Comparison of ENCODE assay signal across 11 cellular contexts in genomic region chr20:62627901-62628612, GRCh38. TPM values are rescaled to one million over a fixed set of nuclear protein-coding genes. Genes with fewer than 3 reads are reported as not detected.
DNase-seq lines count a peak whose midpoint lies in the region; ATAC-seq, FAIRE-seq and TF ChIP-seq lines count a peak whose summit lies in the region.
"Had no signal": no experiment of that assay in that cellular context is flagged by ENCODE, and none has a peak within 500 bp of the region (broad histone marks: within the 10 kb centered on the region; RNA-seq: fewer than 3 reads in every experiment).

No MANE protein-coding gene starts in this region.

- no peaks in the 10 kb centered on the region for H3K9me3 ChIP-seq in astrocyte (ENCODE audit: insufficient read depth, low read depth, low read length)
- no peaks in the 10 kb centered on the region for H3K9me3 ChIP-seq in Caco-2

- peaks cover 5% of the 10 kb centered on the region for H3K27me3 ChIP-seq in astrocyte (ENCODE audit: insufficient read depth, low read length)
- no peaks in the 10 kb centered on the region for H3K27me3 ChIP-seq in Caco-2 (replicated peaks; ENCODE audit: control insufficient read depth, insufficient read depth, low read length)

- no peak overlapping the region for H3K4me3 Mint-ChIP-seq in astrocyte (ENCODE audit: unreplicated experiment)
- H3K4me3 Mint-ChIP-seq in nephron, result no peak overlapping the region
- no peak overlapping the region for H3K4me3 Mint-ChIP-seq in Caco-2 (ENCODE audit: unreplicated experiment)
- H3K4me3 Mint-ChIP-seq in glutamatergic neuron (ENCODE audit: unreplicated experiment), result no peak overlapping the region
- H3K4me3 Mint-ChIP-seq: immature natural killer cell had no signal

- intact Hi-C loops in Caco-2 (cut with micrococcal nuclease; ENCODE audit: unreplicated experiment), result no loop called here

- H3K4me1 ChIP-seq in astrocyte (ENCODE audit: insufficient read depth, low read length), result peaks cover 16% of the 10 kb centered on the region
- H3K4me1 ChIP-seq in Caco-2, result peaks cover 18% of the 10 kb centered on the region

- no peaks in the 10 kb centered on the region for H3K9me3 Mint-ChIP-seq in astrocyte (ENCODE audit: unreplicated experiment)
- no peaks in the 10 kb centered on the region for H3K9me3 Mint-ChIP-seq in nephron
- no peaks in the 10 kb centered on the region for H3K9me3 Mint-ChIP-seq in Caco-2 (ENCODE audit: unreplicated experiment)
- H3K9me3 Mint-ChIP-seq in glutamatergic neuron (ENCODE audit: unreplicated experiment), result peaks cover 2% of the 10 kb centered on the region
- H3K9me3 Mint-ChIP-seq: immature natural killer cell had no signal

- H3K36me3 ChIP-seq in astrocyte (ENCODE audit: insufficient read depth, low read length), result no peaks in the 10 kb centered on the region
- H3K36me3 ChIP-seq in Caco-2 (ENCODE audit: control insufficient read depth, insufficient read depth, low read length), result no peaks in the 10 kb centered on the region

- CTCF ChIA-PET in GM10248 (lab: Yijun Ruan, JAX) (interaction anchor here (1.1 to 2.5 kb wide), 4 partner anchors 10 to 327 kb away, joined by 3 to 15 read pairs (median 4); partner anchors contain the start of gene SLCO4A1), Caco-2 (lab: Charles Lee) (interaction anchor here (0.6 to 1.0 kb wide), 2 partner anchors 15 to 377 kb away, joined by 4 to 9 read pairs; no protein-coding TSS in a partner anchor)

- ATAC-seq in HG03432 (IDR thresholded peaks at IDR 0.05; ENCODE audit: unreplicated experiment), result peak; percentile 32
- ATAC-seq in GM21367 (IDR thresholded peaks at IDR 0.05; ENCODE audit: unreplicated experiment), result no peak

- DNase-seq in GM10248 (ENCODE audit: extremely low spot score) (peak; percentile 56), astrocyte (ENCODE audit: low read depth) (peak; percentile 49), Caco-2 (no peak), glutamatergic neuron (no peak)
- no peak for DNase-seq in stimulated activated CD4-positive, alpha-beta T cell treated with anti-CD3 and anti-CD28 coated beads, Interleukin-4, amount 100 ng/mL, for 24 hours
- DNase-seq: NCI-H1930 had no signal

- H3K27me3 Mint-ChIP-seq in astrocyte (ENCODE audit: low read depth, unreplicated experiment) (peaks cover 21% of the 10 kb centered on the region), nephron (ENCODE audit: low read depth) (peaks cover 10% of the 10 kb centered on the region), Caco-2 (ENCODE audit: insufficient read depth, unreplicated experiment) (no peaks in the 10 kb centered on the region), glutamatergic neuron (ENCODE audit: unreplicated experiment) (no peaks in the 10 kb centered on the region)

- H3K27ac ChIP-seq in astrocyte (ENCODE audit: low read depth, low read length), result no peak overlapping the region
- H3K27ac ChIP-seq: coronary artery had no signal

- H2AFZ ChIP-seq in astrocyte (ENCODE audit: low read depth, low read length), result no peak overlapping the region

- no peaks in the 10 kb centered on the region for H4K20me1 ChIP-seq in astrocyte (ENCODE audit: insufficient read depth, low read length)

- no peak overlapping the region for H3K9ac ChIP-seq in astrocyte (ENCODE audit: low read length)

- H3K4me3 ChIP-seq in astrocyte (ENCODE audit: insufficient read depth, low read depth, low read length) (no peak overlapping the region), Caco-2 (ENCODE audit: low read depth, low read length) (no peak overlapping the region)
- H3K4me3 ChIP-seq: coronary artery had no signal

- H3K36me3 Mint-ChIP-seq in astrocyte (ENCODE audit: low read depth, unreplicated experiment) (no peaks in the 10 kb centered on the region), nephron (ENCODE audit: low read depth) (no peaks in the 10 kb centered on the region), Caco-2 (ENCODE audit: insufficient read depth, unreplicated experiment) (peaks cover 7% of the 10 kb centered on the region), glutamatergic neuron (ENCODE audit: unreplicated experiment) (no peaks in the 10 kb centered on the region)
- H3K36me3 Mint-ChIP-seq: immature natural killer cell had no signal

- no TSS peak for BruUV-seq in Caco-2 (replicated peaks; lab: Mats Ljungman, UMichigan)

- H3K4me1 Mint-ChIP-seq in astrocyte (ENCODE audit: low read depth, unreplicated experiment) (peaks cover 8% of the 10 kb centered on the region), nephron (peaks cover 23% of the 10 kb centered on the region), Caco-2 (ENCODE audit: low read depth, unreplicated experiment) (peaks cover 16% of the 10 kb centered on the region), glutamatergic neuron (ENCODE audit: low read depth, unreplicated experiment) (peaks cover 11% of the 10 kb centered on the region)

- no peak overlapping the region for H3K4me2 ChIP-seq in astrocyte (ENCODE audit: low read length)

- POLR2A ChIA-PET in GM10248 (lab: Yijun Ruan, JAX), result no interaction called here
- POLR2A ChIA-PET in Caco-2 (lab: Charles Lee), result no interaction called here

- H3K27ac Mint-ChIP-seq in astrocyte (ENCODE audit: unreplicated experiment) (no peak overlapping the region), nephron (peak overlapping the region in 2 of 3 experiments; percentile 79 to 89), Caco-2 (ENCODE audit: unreplicated experiment) (no peak overlapping the region), glutamatergic neuron (ENCODE audit: unreplicated experiment) (no peak overlapping the region)

- FAIRE-seq in astrocyte (lab: Jason Lieb, UNC), result no peak

- H3K79me2 ChIP-seq in astrocyte (ENCODE audit: insufficient read depth, low read length), result no peaks in the 10 kb centered on the region

- TF ChIP-seq CTCF in GM10248 (IDR thresholded peaks at IDR 0.05; ENCODE audit: control extremely low read depth, extremely low read depth, low read depth, missing control alignments) (no peak), astrocyte (IDR thresholded peaks at IDR 0.05; ENCODE audit: insufficient read depth, low read depth, low read length) (no peak), nephron (IDR thresholded peaks at IDR 0.05; ENCODE audit: unreplicated experiment in 3 of 3) (no peak), Caco-2 (IDR thresholded peaks at IDR 0.05; ENCODE audit: insufficient read depth in 1 of 2, low read depth in 1 of 2, low read length in 1 of 2, severe bottlenecking in 1 of 2, unreplicated experiment in 1 of 2) (peak in 1 of 2 experiments; percentile 2), glutamatergic neuron (IDR thresholded peaks at IDR 0.05; ENCODE audit: partially characterized antibody, unreplicated experiment) (no peak)

RNA-seq across cellular contexts. Expression of gene SLCO4A1, which starts 14.2 kb away (rescaled TPM):
- total RNA-seq in astrocyte (0.43 TPM in 1 of 2 replicates, not detected in the other), Caco-2 (2022) (18.7 and 23.6 TPM in 2 replicates), glutamatergic neuron (ENCODE audit: unreplicated experiment) (26.5 TPM)

Comparison
In these comparisons a context has a peak if more than half of its experiments do, and no peak if none do; other contexts are left out.
1. DNase-seq: peak in GM10248 (single experiment) and astrocyte (single experiment); none in Caco-2 (0 of 2), stimulated activated CD4-positive, alpha-beta T cell treated with anti-CD3 and anti-CD28 coated beads, Interleukin-4, amount 100 ng/mL, for 24 hours (single experiment) and glutamatergic neuron (single experiment).
2. H3K27ac Mint-ChIP-seq: peak in nephron (2 of 3); none in astrocyte (single experiment), Caco-2 (single experiment) and glutamatergic neuron (single experiment).
3. RNA of gene SLCO4A1, which starts 14.2 kb away (total RNA-seq): 26.5 TPM in glutamatergic neuron (single experiment) and 18.7 to 23.6 TPM in Caco-2; 0.43 TPM in astrocyte; every median in the first group is over 10 times any median in the second.